Comparison of ENCODE assay signal across 1 cellular context in the genomic region with DNA sequence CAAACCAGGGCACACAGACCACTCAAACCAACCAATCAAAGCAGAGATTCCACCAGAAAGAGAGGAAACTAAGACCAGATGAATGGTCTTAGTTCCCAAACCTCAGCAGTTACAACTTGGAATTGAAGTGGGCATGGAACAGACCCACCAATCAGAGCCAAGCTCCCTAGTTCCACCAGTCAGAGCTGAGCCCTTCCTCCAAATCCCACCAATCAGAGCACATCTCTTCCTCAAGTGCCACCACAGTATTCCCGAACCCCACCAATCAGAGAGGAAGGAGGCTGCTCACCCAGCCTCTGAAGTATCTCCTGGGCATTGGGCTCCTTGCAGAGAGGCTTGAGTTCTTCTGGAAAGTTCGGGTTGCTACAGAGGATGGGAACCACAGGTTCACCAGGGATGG.
TF ChIP-seq lines count a peak whose summit lies in the region.

No MANE protein-coding gene starts in this region.

TF ChIP-seq in H1, 55 proteins besides CTCF, POLR2A, EP300 and RAD21:
- TF ChIP-seq, protein P1, sequence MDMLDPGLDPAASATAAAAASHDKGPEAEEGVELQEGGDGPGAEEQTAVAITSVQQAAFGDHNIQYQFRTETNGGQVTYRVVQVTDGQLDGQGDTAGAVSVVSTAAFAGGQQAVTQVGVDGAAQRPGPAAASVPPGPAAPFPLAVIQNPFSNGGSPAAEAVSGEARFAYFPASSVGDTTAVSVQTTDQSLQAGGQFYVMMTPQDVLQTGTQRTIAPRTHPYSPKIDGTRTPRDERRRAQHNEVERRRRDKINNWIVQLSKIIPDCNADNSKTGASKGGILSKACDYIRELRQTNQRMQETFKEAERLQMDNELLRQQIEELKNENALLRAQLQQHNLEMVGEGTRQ (IDR thresholded peaks at IDR 0.05; ENCODE audit: low read length), result no peak
